In the genomic region with DNA sequence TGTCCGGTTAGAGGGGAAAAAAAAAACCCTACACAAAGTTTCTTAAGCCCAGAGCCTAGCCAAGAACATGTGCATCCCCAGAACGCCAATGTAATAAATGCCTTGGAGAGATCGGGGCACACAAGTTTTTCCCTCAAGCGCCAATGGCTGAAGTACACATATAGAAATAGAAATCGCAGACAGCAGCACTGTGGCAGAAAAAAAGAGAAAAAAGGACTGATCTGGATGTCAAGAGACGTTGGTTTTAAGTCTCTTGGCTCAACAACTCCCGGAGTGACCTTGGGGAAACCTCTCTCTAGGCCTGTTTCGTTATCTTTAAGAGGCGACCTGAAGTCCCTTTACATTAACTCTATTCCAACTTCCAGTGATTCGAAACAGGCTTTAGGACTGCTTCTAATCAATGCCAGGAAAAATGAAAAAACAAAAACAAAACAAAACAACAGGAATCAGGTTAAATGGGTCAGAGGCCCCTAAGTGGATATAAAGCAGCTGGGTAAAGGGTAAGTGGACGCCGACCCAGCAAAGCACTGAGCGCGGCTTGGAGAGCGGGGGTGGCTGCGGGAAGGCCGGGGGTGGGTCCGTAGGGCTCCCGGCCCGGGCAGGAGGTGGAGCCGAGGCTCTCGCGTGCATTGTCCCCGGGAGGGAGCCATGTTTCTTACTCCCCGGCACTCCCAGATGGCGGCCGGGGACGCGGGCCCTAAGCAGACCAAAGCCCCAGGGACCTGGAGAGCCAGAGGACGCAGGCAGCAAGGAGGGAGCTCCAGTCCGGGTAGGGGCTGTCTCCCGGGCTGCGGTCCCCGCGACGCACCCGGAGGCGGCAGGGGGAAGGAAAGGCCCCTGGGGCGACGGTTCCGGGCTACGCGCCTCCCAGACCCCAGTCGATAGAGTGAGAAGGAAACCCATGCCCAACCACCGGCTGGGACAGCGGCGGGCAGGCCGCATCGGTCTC, we compare ENCODE assay signal across 8 cellular contexts. TPM values are rescaled to one million over a fixed set of nuclear protein-coding genes. Genes with fewer than 3 reads are reported as not detected.
DNase-seq lines count a peak whose midpoint lies in the region; ATAC-seq and TF ChIP-seq lines count a peak whose summit lies in the region.

No MANE protein-coding gene starts in this region.

- no peaks in the 10 kb centered on the region for H3K27me3 Mint-ChIP-seq in activated T-cell treated with anti-CD3 and anti-CD28 coated beads, Interleukin-2, amount 50 U/mL, for 72 hours (ENCODE audit: low read depth)
- H3K27me3 Mint-ChIP-seq in naive B cell: no peaks in the 10 kb centered on the region
- H3K27me3 Mint-ChIP-seq in stimulated activated naive B cell treated with anti-CD40 and anti-IgM and Interleukin-4, amounts not matched to agents 10 μg/mL and 1 μg/mL and 100 μg/mL, for 72 hours: no peaks in the 10 kb centered on the region

- peak overlapping the region; percentile 99 for H3K27ac Mint-ChIP-seq in activated T-cell treated with anti-CD3 and anti-CD28 coated beads, Interleukin-2, amount 50 U/mL, for 72 hours
- peak overlapping the region; percentile 95 to 98 (median 96) for H3K27ac Mint-ChIP-seq in naive B cell
- peak overlapping the region; percentile 97 for H3K27ac Mint-ChIP-seq in stimulated activated naive B cell treated with anti-CD40 and anti-IgM and Interleukin-4, amounts not matched to agents 10 μg/mL and 1 μg/mL and 100 μg/mL, for 72 hours

- H3K4me1 Mint-ChIP-seq in activated T-cell treated with anti-CD3 and anti-CD28 coated beads, Interleukin-2, amount 50 U/mL, for 72 hours (ENCODE audit: low read depth): peaks cover 52% of the 10 kb centered on the region
- H3K4me1 Mint-ChIP-seq in naive B cell: peaks cover 38 to 55% (median 46%) of the 10 kb centered on the region in 3 donors
- H3K4me1 Mint-ChIP-seq in stimulated activated naive B cell treated with anti-CD40 and anti-IgM and Interleukin-4, amounts not matched to agents 10 μg/mL and 1 μg/mL and 100 μg/mL, for 72 hours: peaks cover 21 to 51% of the 10 kb centered on the region in 2 donors

- H3K36me3 Mint-ChIP-seq in activated T-cell treated with anti-CD3 and anti-CD28 coated beads, Interleukin-2, amount 50 U/mL, for 72 hours (ENCODE audit: insufficient read depth in 2 of 2): peaks cover 5 to 20% of the 10 kb centered on the region in 2 donors
- H3K36me3 Mint-ChIP-seq in naive B cell: no peaks in the 10 kb centered on the region
- peaks cover 24 to 36% of the 10 kb centered on the region in 2 donors for H3K36me3 Mint-ChIP-seq in stimulated activated naive B cell treated with anti-CD40 and anti-IgM and Interleukin-4, amounts not matched to agents 10 μg/mL and 1 μg/mL and 100 μg/mL, for 72 hours

- H3K9me3 Mint-ChIP-seq in activated T-cell treated with anti-CD3 and anti-CD28 coated beads, Interleukin-2, amount 50 U/mL, for 72 hours: no peaks in the 10 kb centered on the region
- H3K9me3 Mint-ChIP-seq in naive B cell: peaks cover 0 to 2% (median 0%) of the 10 kb centered on the region in 7 donors
- no peaks in the 10 kb centered on the region for H3K9me3 Mint-ChIP-seq in stimulated activated naive B cell treated with anti-CD40 and anti-IgM and Interleukin-4, amounts not matched to agents 10 μg/mL and 1 μg/mL and 100 μg/mL, for 72 hours

- H3K36me3 ChIP-seq in esophagus squamous epithelium: peaks cover 0 to 12% (median 0%) of the 10 kb centered on the region in 3 donors

- in situ Hi-C loops in ACHN (cut with HindIII; ENCODE audit: low pct_ligation_motif_present, low pct_unique_long_range_greater_than_20kb, low sequenced_read_pairs): no loop called here

- 1 to 2% methylated on average over 21 to 26 of the region's 49 CpGs for WGBS in esophagus squamous epithelium, 2 donors

- DNase-seq in ACHN (peak; percentile 82), NCI-H510A (lab: John Stamatoyannopoulos, UW) (peak; percentile 49), esophagus squamous epithelium (lab: John Stamatoyannopoulos, UW) (peak; percentile 38), naive B cell (peak; percentile 56)
- peak; percentile 81 to 82 for DNase-seq in activated T-cell treated with anti-CD3 and anti-CD28 coated beads, Interleukin-2, amount 50 U/mL, for 72 hours
- peak; percentile 60 for DNase-seq in stimulated activated naive B cell treated with anti-CD40 and anti-IgM and Interleukin-4, amounts not matched to agents 10 μg/mL and 1 μg/mL and 100 μg/mL, for 72 hours

- peaks cover 10 to 55% (median 31%) of the 10 kb centered on the region in 3 donors for H3K4me1 ChIP-seq in esophagus squamous epithelium

- intact Hi-C loops in esophagus squamous epithelium (cut with DNase I): loop anchor here (5.0 kb wide), 1 partner anchor 48 kb away; no protein-coding TSS in a partner anchor

- H3K27ac ChIP-seq in esophagus squamous epithelium: peak overlapping the region; percentile 89 to 99 (median 96)

- peak overlapping the region; percentile 92 to 99 for H3K4me3 Mint-ChIP-seq in activated T-cell treated with anti-CD3 and anti-CD28 coated beads, Interleukin-2, amount 50 U/mL, for 72 hours
- peak overlapping the region; percentile 91 to 97 (median 94) for H3K4me3 Mint-ChIP-seq in naive B cell
- H3K4me3 Mint-ChIP-seq in stimulated activated naive B cell treated with anti-CD40 and anti-IgM and Interleukin-4, amounts not matched to agents 10 μg/mL and 1 μg/mL and 100 μg/mL, for 72 hours: peak overlapping the region; percentile 96 to 98

- no peaks in the 10 kb centered on the region for H3K27me3 ChIP-seq in esophagus squamous epithelium

- no peaks in the 10 kb centered on the region for H3K9me3 ChIP-seq in esophagus squamous epithelium

- H3K4me3 ChIP-seq in esophagus squamous epithelium: peak overlapping the region; percentile 56 to 89 (median 84)

- TF ChIP-seq POLR2A in esophagus squamous epithelium (IDR thresholded peaks at IDR 0.05): peak in 2 of 4 donors; percentile 7 to 19

- TF ChIP-seq CTCF in esophagus squamous epithelium (IDR thresholded peaks at IDR 0.05): no peak

- ATAC-seq in GM18499 (IDR thresholded peaks at IDR 0.05; ENCODE audit: insufficient read depth, unreplicated experiment) (peak; percentile 41), HG02938 (IDR thresholded peaks at IDR 0.05; ENCODE audit: unreplicated experiment) (peak; percentile 50), naive B cell (ENCODE audit: low read depth in 2 of 2) (peak; percentile 55 to 59)
- ATAC-seq in activated T-cell treated with anti-CD3 and anti-CD28 coated beads, Interleukin-2, amount 50 U/mL, for 72 hours (replicated peaks in 1 of 2): peak; percentile 75 to 77
- ATAC-seq in stimulated activated naive B cell treated with anti-CD40 and anti-IgM and Interleukin-4, amounts not matched to agents 10 μg/mL and 1 μg/mL and 100 μg/mL, for 72 hours (replicated peaks): peak; percentile 72 to 74

RNA-seq across cellular contexts. Expression of a gene that starts 0.8 kb away (rescaled TPM):
- total RNA-seq in activated T-cell treated with anti-CD3 and anti-CD28 coated beads, Interleukin-2, amount 50 U/mL, for 72 hours: 100 to 1,000 TPM; 160 to 164 TPM
- 100 to 1,000 TPM in 2 of 4 donors, 10 to 100 TPM in 2; 71.8 to 135 (median 101) TPM for total RNA-seq in esophagus squamous epithelium
- 10 to 100 TPM; 23.4 to 47.8 (median 32.0) TPM for polyA plus RNA-seq in naive B cell (ENCODE audit: low read depth in 6 of 6)

RNA-seq across cellular contexts. Expression of a gene that starts 24.1 kb away (rescaled TPM):
- total RNA-seq in activated T-cell treated with anti-CD3 and anti-CD28 coated beads, Interleukin-2, amount 50 U/mL, for 72 hours: 10 to 100 TPM; 39.4 to 41.3 TPM
- 10 to 100 TPM; 20.8 to 43.6 (median 37.1) TPM for total RNA-seq in esophagus squamous epithelium
- 10 to 100 TPM in 5 of 6 donors, 1 to 10 TPM in 1; 10.0 to 24.2 (median 18.8) TPM for polyA plus RNA-seq in naive B cell (ENCODE audit: low read depth in 6 of 6)

RNA-seq across cellular contexts. Expression of a gene that starts 50.3 kb away (rescaled TPM):
- under 1 TPM; 0.31 to 0.37 TPM for total RNA-seq in activated T-cell treated with anti-CD3 and anti-CD28 coated beads, Interleukin-2, amount 50 U/mL, for 72 hours
- total RNA-seq in esophagus squamous epithelium: 1 to 10 TPM in 2 of 4 donors, under 1 TPM in 2; 0.19 to 1.7 (median 1.1) TPM
- not detected for polyA plus RNA-seq in naive B cell (ENCODE audit: low read depth in 6 of 6)

Comparison
In these comparisons a context has a peak if more than half of its experiments do, and no peak if none do; other contexts are left out.
1. Peak in every context shown above with its lines: DNase-seq, ATAC-seq, H3K4me3 ChIP-seq and H3K27ac ChIP-seq.